Comparison of ENCODE assay signal across 7 cellular contexts in genomic region chr20:60240986-60241385, GRCh38.
"Had no signal": no experiment of that assay in that cellular context is flagged by ENCODE, and none has a peak within 500 bp of the region (broad histone marks: within the 10 kb centered on the region; RNA-seq: fewer than 3 reads in every experiment).

No MANE protein-coding gene starts in this region.

- ATAC-seq: HCT116 had no signal

- H3K4me1 ChIP-seq: HAP-1 had no signal

- H3K27ac Mint-ChIP-seq: HFFc6 had no signal

- H2AFZ ChIP-seq: GM23248 had no signal

- H3K36me3 ChIP-seq: HAP-1 had no signal

- H3K4me3 Mint-ChIP-seq: HFFc6 had no signal

- H3K9me3 ChIP-seq: HAP-1 had no signal

- H3K9ac ChIP-seq: GM23248 had no signal

- H3K9me3 Mint-ChIP-seq: HFFc6 had no signal

- H3K4me3 ChIP-seq: GM23248, HAP-1 had no signal

- H3K27ac ChIP-seq: GM23248 had no signal

- DNase-seq: GM23248, GOT3, H7, HFFc6, IMR-90 had no signal
